In the genomic region with DNA sequence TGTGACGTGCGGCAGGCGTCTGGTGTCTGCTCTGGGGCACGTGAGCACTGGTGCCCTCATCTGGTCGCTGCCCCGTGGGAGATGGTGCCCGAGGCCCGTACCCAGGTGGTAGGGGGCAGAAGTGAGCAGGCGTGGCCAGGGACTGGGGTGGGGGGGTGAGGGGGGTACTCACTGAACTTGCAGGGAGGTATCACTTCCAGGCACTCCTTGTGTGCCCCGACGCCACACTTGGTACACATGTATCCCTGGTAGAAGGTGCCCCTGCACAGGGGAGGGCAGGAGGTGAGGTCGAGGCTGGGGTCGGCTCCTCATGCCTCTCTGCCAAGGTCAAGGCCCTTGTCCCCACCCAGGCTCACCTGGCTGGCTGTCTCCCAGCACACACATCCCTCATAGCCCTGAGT, we compare ENCODE assay signal across 1 cellular context.
TF ChIP-seq lines count a peak whose summit lies in the region.

No MANE protein-coding gene starts in this region.

TF ChIP-seq in SK-N-SH treated with all-trans-retinoic acid at 6 μM for 48 hours, 23 proteins besides CTCF, POLR2A, EP300 and RAD21 (continued from another document):
- TF ChIP-seq, protein P1, sequence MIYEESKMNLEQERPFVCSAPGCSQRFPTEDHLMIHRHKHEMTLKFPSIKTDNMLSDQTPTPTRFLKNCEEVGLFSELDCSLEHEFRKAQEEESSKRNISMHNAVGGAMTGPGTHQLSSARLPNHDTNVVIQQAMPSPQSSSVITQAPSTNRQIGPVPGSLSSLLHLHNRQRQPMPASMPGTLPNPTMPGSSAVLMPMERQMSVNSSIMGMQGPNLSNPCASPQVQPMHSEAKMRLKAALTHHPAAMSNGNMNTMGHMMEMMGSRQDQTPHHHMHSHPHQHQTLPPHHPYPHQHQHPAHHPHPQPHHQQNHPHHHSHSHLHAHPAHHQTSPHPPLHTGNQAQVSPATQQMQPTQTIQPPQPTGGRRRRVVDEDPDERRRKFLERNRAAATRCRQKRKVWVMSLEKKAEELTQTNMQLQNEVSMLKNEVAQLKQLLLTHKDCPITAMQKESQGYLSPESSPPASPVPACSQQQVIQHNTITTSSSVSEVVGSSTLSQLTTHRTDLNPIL (CRISPR knock-in tag; IDR thresholded peaks at IDR 0.05; ENCODE audit: low read depth) = no peak
- TF ChIP-seq ISL1 (CRISPR knock-in tag; IDR thresholded peaks at IDR 0.05) (no peak), RARB (CRISPR knock-in tag; IDR thresholded peaks at IDR 0.05) (no peak), SNAI2 (CRISPR knock-in tag; IDR thresholded peaks at IDR 0.05) (no peak), ARNTL (CRISPR knock-in tag; IDR thresholded peaks at IDR 0.05; ENCODE audit: borderline replicate concordance, low read depth) (no peak), TOX (CRISPR knock-in tag; IDR thresholded peaks at IDR 0.05; ENCODE audit: borderline replicate concordance) (no peak), ZFP3 (CRISPR knock-in tag; IDR thresholded peaks at IDR 0.05) (no peak)
- TF ChIP-seq, protein P2, sequence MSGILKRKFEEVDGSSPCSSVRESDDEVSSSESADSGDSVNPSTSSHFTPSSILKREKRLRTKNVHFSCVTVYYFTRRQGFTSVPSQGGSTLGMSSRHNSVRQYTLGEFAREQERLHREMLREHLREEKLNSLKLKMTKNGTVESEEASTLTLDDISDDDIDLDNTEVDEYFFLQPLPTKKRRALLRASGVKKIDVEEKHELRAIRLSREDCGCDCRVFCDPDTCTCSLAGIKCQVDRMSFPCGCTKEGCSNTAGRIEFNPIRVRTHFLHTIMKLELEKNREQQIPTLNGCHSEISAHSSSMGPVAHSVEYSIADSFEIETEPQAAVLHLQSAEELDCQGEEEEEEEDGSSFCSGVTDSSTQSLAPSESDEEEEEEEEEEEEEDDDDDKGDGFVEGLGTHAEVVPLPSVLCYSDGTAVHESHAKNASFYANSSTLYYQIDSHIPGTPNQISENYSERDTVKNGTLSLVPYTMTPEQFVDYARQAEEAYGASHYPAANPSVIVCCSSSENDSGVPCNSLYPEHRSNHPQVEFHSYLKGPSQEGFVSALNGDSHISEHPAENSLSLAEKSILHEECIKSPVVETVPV (CRISPR knock-in tag; IDR thresholded peaks at IDR 0.05) = no peak
